ENCODE assay signal across 8 cellular contexts in genomic region chr11:77473801-77474508, GRCh38. TPM values are rescaled to one million over a fixed set of nuclear protein-coding genes. Genes with fewer than 3 reads are reported as not detected.
DNase-seq lines count a peak whose midpoint lies in the region; ATAC-seq and TF ChIP-seq lines count a peak whose summit lies in the region.

Gene PAK1 (minus strand): TSS chr11:77474094. CDS start chr11:77392520, 81,574 bp downstream.

- H3K9me3 ChIP-seq in SJCRH30 (replicated peaks) (no peaks in the 10 kb centered on the region), gastroesophageal sphincter (no peaks in the 10 kb centered on the region), neutrophil (no peaks in the 10 kb centered on the region), subcutaneous abdominal adipose tissue (ENCODE audit: control insufficient read depth in 5 of 5, low read length in 5 of 5) (no peaks in the 10 kb centered on the region)

- DNase-seq in Daoy (ENCODE audit: low read depth) = peak; percentile 88
- peak; percentile 7 for DNase-seq in GOT3 (lab: John Stamatoyannopoulos, UW)
- DNase-seq in LoVo (ENCODE audit: low spot score) = peak; percentile 86
- DNase-seq in SJCRH30 = peak; percentile 85 to 89
- DNase-seq in activated naive CD4-positive, alpha-beta T cell treated with Interleukin-2 at 50 U/mL for 16 hours = peak; percentile 87

- WGBS in gastroesophageal sphincter (ENCODE audit: low coverage in 1 of 2), 2 donors = 0% methylated on average over 6 to 13 of the region's 65 CpGs

- no peaks in the 10 kb centered on the region for H3K36me3 ChIP-seq in SJCRH30
- no peaks in the 10 kb centered on the region for H3K36me3 ChIP-seq in gastroesophageal sphincter
- H3K36me3 ChIP-seq in neutrophil = no peaks in the 10 kb centered on the region
- H3K36me3 ChIP-seq in subcutaneous abdominal adipose tissue (ENCODE audit: control insufficient read depth in 5 of 5, insufficient read depth in 5 of 5, low read length in 5 of 5) = no peaks in the 10 kb centered on the region

- H3K27me3 ChIP-seq in SJCRH30 (no peaks in the 10 kb centered on the region), gastroesophageal sphincter (no peaks in the 10 kb centered on the region), neutrophil (no peaks in the 10 kb centered on the region), subcutaneous abdominal adipose tissue (ENCODE audit: control insufficient read depth in 5 of 5, insufficient read depth in 4 of 5, low read length in 5 of 5) (no peaks in the 10 kb centered on the region)

- H3K9ac ChIP-seq in subcutaneous abdominal adipose tissue (ENCODE audit: low read length in 5 of 5) = peak within 1 kb of the TSS in 4 of 5 donors; percentile 50 to 77 (median 72)

- peak; percentile 86 for ATAC-seq in gastroesophageal sphincter

- TF ChIP-seq EP300 in gastroesophageal sphincter (IDR thresholded peaks at IDR 0.05) = no peak

- TF ChIP-seq POLR2A in gastroesophageal sphincter (IDR thresholded peaks at IDR 0.05) = no peak

- peak within 1 kb of the TSS; percentile 43 for H3K27ac ChIP-seq in SJCRH30
- peak within 1 kb of the TSS; percentile 36 to 85 (median 84) for H3K27ac ChIP-seq in gastroesophageal sphincter
- H3K27ac ChIP-seq in neutrophil = peak within 1 kb of the TSS; percentile 96
- H3K27ac ChIP-seq in subcutaneous abdominal adipose tissue (ENCODE audit: low read depth, low read length) = no peak within 1 kb of the TSS

- H3K4me3 ChIP-seq in SJCRH30 = peak within 1 kb of the TSS; percentile 76
- H3K4me3 ChIP-seq in gastroesophageal sphincter = peak within 1 kb of the TSS; percentile 85 to 92
- peak within 1 kb of the TSS; percentile 67 to 95 for H3K4me3 ChIP-seq in neutrophil (ENCODE audit: low read depth in 1 of 2, low read length in 1 of 2)
- peak within 1 kb of the TSS; percentile 65 to 73 (median 68) for H3K4me3 ChIP-seq in subcutaneous abdominal adipose tissue (ENCODE audit: low read depth in 1 of 5, low read length in 5 of 5)

- TF ChIP-seq CTCF in gastroesophageal sphincter (IDR thresholded peaks at IDR 0.05) (peak in 1 of 4 experiments; percentile 46), neutrophil (IDR thresholded peaks at IDR 0.05) (peak; percentile 62)

- H3K4me1 ChIP-seq in SJCRH30 (no peaks in the 10 kb centered on the region), gastroesophageal sphincter (peaks cover 0 to 24% (median 0%) of the 10 kb centered on the region in 3 donors), neutrophil (ENCODE audit: control insufficient read depth in 1 of 2, insufficient read depth in 1 of 2, low read depth in 1 of 2, low read length in 1 of 2) (peaks cover 31 to 54% of the 10 kb centered on the region in 2 experiments), subcutaneous abdominal adipose tissue (ENCODE audit: control insufficient read depth in 5 of 5, insufficient read depth in 5 of 5, low read length in 5 of 5) (peaks cover 0 to 16% (median 10%) of the 10 kb centered on the region in 5 donors)

RNA-seq across cellular contexts. Expression of gene PAK1, which starts in this region (rescaled TPM):
- 21.9 and 56.0 TPM in 2 replicates for total RNA-seq in Daoy (2014; rRNA removed; shearing (Covaris generic))
- 28.7 and 31.2 TPM in 2 replicates for total RNA-seq in SJCRH30 (2014; rRNA removed; shearing (Covaris generic))
- total RNA-seq in gastroesophageal sphincter = 10 to 100 TPM; 29.8 to 48.1 (median 40.2) TPM

Comparison
In these comparisons a context has a peak if more than half of its experiments do, and no peak if none do; other contexts are left out.
1. DNase-seq: peak in every context shown above with its lines; median percentile 88 in Daoy; 87 in SJCRH30; 87 in activated naive CD4-positive, alpha-beta T cell treated with Interleukin-2 at 50 U/mL for 16 hours; 86 in LoVo; 7 in GOT3.